ENCODE assay signal across 8 cellular contexts in genomic region chr1:156926175-156926574, GRCh38. TPM values are rescaled to one million over a fixed set of nuclear protein-coding genes. Genes with fewer than 3 reads are reported as not detected.
DNase-seq lines count a peak whose midpoint lies in the region; ATAC-seq and TF ChIP-seq lines count a peak whose summit lies in the region.

No MANE protein-coding gene starts in this region.

- no peaks in the 10 kb centered on the region for H3K36me3 ChIP-seq in MG63
- H3K36me3 ChIP-seq in suprapubic skin, result no peaks in the 10 kb centered on the region

- peaks cover 24% of the 10 kb centered on the region for H3K4me1 ChIP-seq in suprapubic skin

- 44% methylated on average over 3 of the region's 3 CpGs for WGBS in suprapubic skin

- TF ChIP-seq POLR2A in suprapubic skin (IDR thresholded peaks at IDR 0.05), result no peak

- TF ChIP-seq CTCF in suprapubic skin (IDR thresholded peaks at IDR 0.05), result no peak

- no peaks in the 10 kb centered on the region for H3K9me3 ChIP-seq in MG63
- H3K9me3 ChIP-seq in suprapubic skin, result no peaks in the 10 kb centered on the region

- H3K27me3 ChIP-seq in MG63 (peaks cover 22% of the 10 kb centered on the region), suprapubic skin (peaks cover 81% of the 10 kb centered on the region)

- DNase-seq in Daoy (ENCODE audit: low read depth), result peak; percentile 99
- DNase-seq in MG63, result peak; percentile 53
- peak; percentile 62 to 73 for DNase-seq in activated CD4-positive, alpha-beta T cell treated with anti-CD3 and anti-CD28 coated beads, Interleukin-2, amount 50 U/mL, for 48 hours
- peak; percentile 23 for DNase-seq in medulla oblongata (ENCODE audit: extremely low spot score)
- DNase-seq in middle frontal gyrus (ENCODE audit: extremely low spot score, low spot score), result no peak
- DNase-seq in suprapubic skin (ENCODE audit: low spot score in 2 of 2), result no peak

- ATAC-seq in GM18867 (IDR thresholded peaks at IDR 0.05; ENCODE audit: unreplicated experiment) (no peak), GM21576 (IDR thresholded peaks at IDR 0.05; ENCODE audit: unreplicated experiment) (no peak)

- TF ChIP-seq EP300 in suprapubic skin (IDR thresholded peaks at IDR 0.05), result no peak

- no peak overlapping the region for H3K27ac ChIP-seq in suprapubic skin

- H3K4me3 ChIP-seq in MG63 (no peak overlapping the region), suprapubic skin (no peak overlapping the region)

RNA-seq across cellular contexts. Expression of gene LRRC71, which starts 5.7 kb away (rescaled TPM):
- total RNA-seq in Daoy (2014; rRNA removed; shearing (Covaris generic)), result not detected in 2 replicates
- not detected in 2 replicates for total RNA-seq in MG63 (2014; rRNA removed; shearing (Covaris generic); ENCODE audit: low replicate concordance)
- total RNA-seq in suprapubic skin, result not detected

RNA-seq across cellular contexts. Expression of gene PEAR1, which starts 32.7 kb away (rescaled TPM):
- total RNA-seq in Daoy (2014; rRNA removed; shearing (Covaris generic)), result 0.06 TPM in 1 of 2 replicates, not detected in the other
- total RNA-seq in MG63 (2014; rRNA removed; shearing (Covaris generic); ENCODE audit: low replicate concordance), result 0.46 TPM in 1 of 2 replicates, not detected in the other
- 1 to 10 TPM; 2.4 to 5.7 (median 3.8) TPM for total RNA-seq in suprapubic skin

Comparison
In these comparisons a context has a peak if more than half of its experiments do, and no peak if none do; other contexts are left out.
1. DNase-seq: peak in Daoy (single experiment), MG63 (single experiment), activated CD4-positive, alpha-beta T cell treated with anti-CD3 and anti-CD28 coated beads, Interleukin-2, amount 50 U/mL, for 48 hours (2 of 2) and medulla oblongata (single experiment); none in middle frontal gyrus (single experiment) and suprapubic skin (0 of 2).